In the genomic region with DNA sequence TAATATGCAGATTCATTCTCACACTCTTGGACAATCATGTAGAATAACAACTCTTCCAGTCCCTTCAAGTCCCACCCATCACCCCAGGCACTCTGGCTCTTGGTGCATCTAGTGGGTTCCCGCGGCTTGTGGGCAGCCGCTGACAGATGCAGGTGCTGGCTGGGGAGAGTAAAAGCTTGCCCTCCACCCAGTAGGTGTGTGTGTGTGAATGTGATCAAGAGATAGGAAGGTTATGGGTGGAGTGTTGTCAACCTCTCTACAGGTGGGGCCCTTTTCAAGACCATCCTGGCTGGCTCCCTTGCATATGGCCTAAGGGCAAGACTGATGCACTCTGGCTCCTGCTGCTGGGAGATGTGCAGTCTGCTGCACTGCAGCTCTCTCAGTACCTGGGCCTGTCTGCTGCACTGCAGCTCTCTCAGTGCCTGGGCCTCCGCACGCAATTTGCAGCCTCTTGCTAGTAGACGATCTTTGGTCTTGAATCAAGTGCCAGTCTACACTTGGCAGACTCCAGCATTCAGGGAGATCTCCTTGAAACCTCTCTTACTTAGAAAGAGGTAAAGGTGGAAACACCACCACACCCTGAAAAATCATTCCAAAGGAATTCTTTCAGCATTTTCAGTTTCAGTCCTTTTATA, we compare ENCODE assay signal across 23 cellular contexts.
"Had no signal": no experiment of that assay in that cellular context is flagged by ENCODE, and none has a peak within 500 bp of the region (broad histone marks: within the 10 kb centered on the region; RNA-seq: fewer than 3 reads in every experiment).

No MANE protein-coding gene starts in this region.

- H3K9me3 Mint-ChIP-seq: activated CD4-positive, alpha-beta T cell treated with anti-CD3 and anti-CD28 coated beads, Interleukin-2, amount 10 ng/mL, durations not matched to agents 7 days and 5 days; activated naive CD4-positive, alpha-beta T cell treated with anti-CD3 and anti-CD28 coated beads, Interleukin-2, amount 10 ng/mL, durations not matched to agents 7 days and 5 days; activated naive CD8-positive, alpha-beta T cell treated with anti-CD3 and anti-CD28 coated beads, Interleukin-2, amount 50 U/mL, for 24 hours; activated T-cell treated with anti-CD3 and anti-CD28 coated beads, Interleukin-2, amount 50 U/mL, for 24 hours; brain; T-helper 1 cell treated with Interleukin-12 subunit alpha and Interleukin-12 subunit beta and Interleukin-4 antibody, amounts not matched to agents 30 μg/mL and 1 μg/mL, for 36 hours had no signal

- H3K36me3 ChIP-seq: gastroesophageal sphincter, heart left ventricle, left ventricle myocardium inferior, ovary, stomach, upper lobe of left lung had no signal

- H3K4me3 ChIP-seq: coronary artery, gastroesophageal sphincter, heart left ventricle, left ventricle myocardium inferior, ovary, psoas muscle, skin epidermis, stomach, testis, upper lobe of left lung had no signal

- H3K27ac Mint-ChIP-seq: activated CD4-positive, alpha-beta T cell treated with anti-CD3 and anti-CD28 coated beads, Interleukin-2, amount 10 ng/mL, durations not matched to agents 7 days and 5 days; activated CD8-positive, alpha-beta T cell treated with anti-CD3 and anti-CD28 coated beads, Interleukin-2, amount 10 ng/mL, durations not matched to agents 7 days and 5 days; activated naive CD4-positive, alpha-beta T cell treated with anti-CD3 and anti-CD28 coated beads, Interleukin-2, amount 10 ng/mL, durations not matched to agents 7 days and 5 days; activated naive CD8-positive, alpha-beta T cell treated with anti-CD3 and anti-CD28 coated beads, Interleukin-2, amount 50 U/mL, for 24 hours; activated T-cell treated with anti-CD3 and anti-CD28 coated beads, Interleukin-2, amount 50 U/mL, for 24 hours; brain; naive thymus-derived CD8-positive, alpha-beta T cell; T-helper 1 cell treated with Interleukin-12 subunit alpha and Interleukin-12 subunit beta and Interleukin-4 antibody, amounts not matched to agents 30 μg/mL and 1 μg/mL, for 36 hours had no signal

- H3K4me1 ChIP-seq: gastroesophageal sphincter, heart left ventricle, left ventricle myocardium inferior, psoas muscle, stomach, testis, upper lobe of left lung had no signal

- H3K4me1 Mint-ChIP-seq: activated CD4-positive, alpha-beta T cell treated with anti-CD3 and anti-CD28 coated beads, Interleukin-2, amount 10 ng/mL, durations not matched to agents 7 days and 5 days; activated naive CD4-positive, alpha-beta T cell treated with anti-CD3 and anti-CD28 coated beads, Interleukin-2, amount 10 ng/mL, durations not matched to agents 7 days and 5 days; activated naive CD8-positive, alpha-beta T cell treated with anti-CD3 and anti-CD28 coated beads, Interleukin-2, amount 50 U/mL, for 24 hours; brain; naive thymus-derived CD8-positive, alpha-beta T cell had no signal

- DNase-seq: activated CD4-positive, alpha-beta T cell treated with anti-CD3 and anti-CD28 coated beads, Interleukin-2, amount 10 ng/mL, durations not matched to agents 7 days and 5 days; activated CD8-positive, alpha-beta T cell treated with anti-CD3 and anti-CD28 coated beads, Interleukin-2, amount 10 ng/mL, durations not matched to agents 7 days and 5 days; activated naive CD4-positive, alpha-beta T cell treated with anti-CD3 and anti-CD28 coated beads, Interleukin-2, amount 10 ng/mL, durations not matched to agents 7 days and 5 days; activated naive CD8-positive, alpha-beta T cell treated with anti-CD3 and anti-CD28 coated beads, Interleukin-2, amount 50 U/mL, for 24 hours; activated T-cell treated with anti-CD3 and anti-CD28 coated beads, Interleukin-2, amount 50 U/mL, for 24 hours; anterior cingulate cortex; heart left ventricle; left ventricle myocardium inferior; naive thymus-derived CD8-positive, alpha-beta T cell; ovary; psoas muscle; right cardiac atrium; stimulated activated CD4-positive, alpha-beta T cell treated with anti-CD3 and anti-CD28 coated beads, Interleukin-15, amount 100 ng/mL, for 24 hours; stimulated activated CD4-positive, alpha-beta T cell treated with anti-CD3 and anti-CD28 coated beads, Interleukin-2, amount 100 ng/mL, for 48 hours; stomach; testis had no signal

- H3K36me3 Mint-ChIP-seq: activated naive CD4-positive, alpha-beta T cell treated with anti-CD3 and anti-CD28 coated beads, Interleukin-2, amount 10 ng/mL, durations not matched to agents 7 days and 5 days; brain; naive thymus-derived CD8-positive, alpha-beta T cell had no signal

- ATAC-seq: activated CD4-positive, CD25-positive, alpha-beta regulatory T cell treated with anti-CD3 and anti-CD28 coated beads, Interleukin-2, amount 50 U/mL, for 24 hours; activated CD8-positive, alpha-beta T cell treated with anti-CD3 and anti-CD28 coated beads, Interleukin-2, amount 10 ng/mL, durations not matched to agents 7 days and 5 days; activated naive CD8-positive, alpha-beta T cell treated with anti-CD3 and anti-CD28 coated beads, Interleukin-2, amount 50 U/mL, for 24 hours; gastroesophageal sphincter; heart left ventricle; naive thymus-derived CD8-positive, alpha-beta T cell; psoas muscle; right cardiac atrium had no signal

- H3K4me3 Mint-ChIP-seq: activated CD4-positive, alpha-beta T cell treated with anti-CD3 and anti-CD28 coated beads, Interleukin-2, amount 10 ng/mL, durations not matched to agents 7 days and 5 days; activated CD8-positive, alpha-beta T cell treated with anti-CD3 and anti-CD28 coated beads, Interleukin-2, amount 10 ng/mL, durations not matched to agents 7 days and 5 days; activated naive CD4-positive, alpha-beta T cell treated with anti-CD3 and anti-CD28 coated beads, Interleukin-2, amount 10 ng/mL, durations not matched to agents 7 days and 5 days; activated naive CD8-positive, alpha-beta T cell treated with anti-CD3 and anti-CD28 coated beads, Interleukin-2, amount 50 U/mL, for 24 hours; activated T-cell treated with anti-CD3 and anti-CD28 coated beads, Interleukin-2, amount 50 U/mL, for 24 hours; brain; naive thymus-derived CD8-positive, alpha-beta T cell; T-helper 1 cell treated with Interleukin-12 subunit alpha and Interleukin-12 subunit beta and Interleukin-4 antibody, amounts not matched to agents 30 μg/mL and 1 μg/mL, for 36 hours had no signal

- H3K27me3 Mint-ChIP-seq: activated CD4-positive, alpha-beta T cell treated with anti-CD3 and anti-CD28 coated beads, Interleukin-2, amount 10 ng/mL, durations not matched to agents 7 days and 5 days; activated naive CD4-positive, alpha-beta T cell treated with anti-CD3 and anti-CD28 coated beads, Interleukin-2, amount 10 ng/mL, durations not matched to agents 7 days and 5 days; activated naive CD8-positive, alpha-beta T cell treated with anti-CD3 and anti-CD28 coated beads, Interleukin-2, amount 50 U/mL, for 24 hours; activated T-cell treated with anti-CD3 and anti-CD28 coated beads, Interleukin-2, amount 50 U/mL, for 24 hours; brain had no signal

- H3K9me3 ChIP-seq: gastroesophageal sphincter, heart left ventricle, left ventricle myocardium inferior, ovary, psoas muscle, stomach, testis, upper lobe of left lung had no signal

- H3K27me3 ChIP-seq: gastroesophageal sphincter, heart left ventricle, ovary, stomach, testis, upper lobe of left lung had no signal

- H3K27ac ChIP-seq: coronary artery, gastroesophageal sphincter, heart left ventricle, left ventricle myocardium inferior, ovary, psoas muscle, skin epidermis, stomach, testis, upper lobe of left lung had no signal
